32 cellular contexts compared by ENCODE assay signal in the genomic region with DNA sequence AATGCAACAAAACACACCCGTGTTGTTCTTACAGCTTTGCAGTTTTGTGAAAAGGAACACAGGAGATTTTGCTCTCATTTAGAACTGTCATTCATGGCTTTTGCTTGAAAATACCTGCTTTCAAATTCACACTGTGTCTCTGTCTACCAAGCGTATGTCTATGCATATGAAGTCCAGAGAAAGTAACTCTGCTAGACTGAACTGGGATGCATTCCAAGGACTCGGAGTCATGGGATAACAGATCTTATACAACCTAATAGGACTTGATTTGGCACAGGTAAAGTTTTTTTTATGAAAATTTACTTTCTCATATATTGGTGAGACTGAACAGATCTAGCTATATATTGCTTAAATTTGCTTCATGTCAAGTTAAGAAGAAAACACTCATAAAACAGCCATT.
"Had no signal": no experiment of that assay in that cellular context is flagged by ENCODE, and none has a peak within 500 bp of the region (broad histone marks: within the 10 kb centered on the region; RNA-seq: fewer than 3 reads in every experiment).

No MANE protein-coding gene starts in this region.

- H3K27ac ChIP-seq: SJCRH30, VCaP had no signal

- H3K36me3 ChIP-seq: MG63, SJCRH30 had no signal

- ATAC-seq: activated T-cell treated with anti-CD3 and anti-CD28 coated beads, Interleukin-2, amount 50 U/mL, for 72 hours; activated T-helper 17 cell treated with anti-CD3 and anti-CD28 coated beads, Interleukin-2, amount 50 U/mL, for 72 hours; Panc1 had no signal

- H3K9me3 ChIP-seq: MG63, SJCRH30 had no signal

- H3K27me3 ChIP-seq: MG63, SJCRH30 had no signal

- DNase-seq: activated B cell treated with CpG ODN at 0.5 μM for 24 hours; activated CD4-positive, alpha-beta memory T cell treated with anti-CD3 and anti-CD28 coated beads, Interleukin-2, amount 10 ng/mL, durations not matched to agents 7 days and 5 days; activated CD4-positive, alpha-beta T cell treated with anti-CD3 and anti-CD28 coated beads for 48 hours; activated CD4-positive, CD25-positive, alpha-beta regulatory T cell treated with anti-CD3 and anti-CD28 coated beads, Interleukin-2, amount 50 U/mL, for 72 hours; activated effector memory CD4-positive, alpha-beta T cell treated with anti-CD3 and anti-CD28 coated beads, Interleukin-2, amount 50 U/mL, for 16 hours; activated naive CD4-positive, alpha-beta T cell; activated naive CD4-positive, alpha-beta T cell treated with anti-CD3 and anti-CD28 coated beads, Interleukin-2, amount 50 U/mL, for 16 hours; activated naive CD8-positive, alpha-beta T cell treated with anti-CD3 and anti-CD28 coated beads for 36 hours; activated T-cell treated with anti-CD3 and anti-CD28 coated beads, Interleukin-2, amount 50 U/mL, for 1 hour; activated T-cell treated with anti-CD3 and anti-CD28 coated beads, Interleukin-2, amount 50 U/mL, for 72 hours; amniotic stem cell; aorta; Karpas-422; KBM-7; MG63; NCI-H1048; NCI-H1105 treated with DMSO at 0.1 percent for 48 hours; NCI-H1436; NCI-H1694; NCI-H1930; NCI-H2081 treated with DMSO at 0.1 percent for 48 hours; NCI-H345; NCI-H524 treated with DMSO at 0.1 percent for 48 hours; SHP77; SJCRH30; SW 1271; T-helper 1 cell; T-helper 2 cell; T-helper 9 cell had no signal

- H3K4me3 ChIP-seq: MG63, SJCRH30 had no signal

- H3K4me1 ChIP-seq: SJCRH30 had no signal
